3 cellular contexts compared by ENCODE assay signal in genomic region chr1:16899020-16899419, GRCh38. TPM values are rescaled to one million over a fixed set of nuclear protein-coding genes. Genes with fewer than 3 reads are reported as not detected.
"Had no signal": no experiment of that assay in that cellular context is flagged by ENCODE, and none has a peak within 500 bp of the region (broad histone marks: within the 10 kb centered on the region; RNA-seq: fewer than 3 reads in every experiment).

No MANE protein-coding gene starts in this region.

RNA-seq across cellular contexts. Expression of gene RNU1-2, which starts 3.2 kb away (rescaled TPM):
- total RNA-seq: myocyte had no signal
- polyA plus RNA-seq: heart left ventricle, hepatocyte had no signal
